Comparison of ENCODE assay signal across 22 cellular contexts in the genomic region with DNA sequence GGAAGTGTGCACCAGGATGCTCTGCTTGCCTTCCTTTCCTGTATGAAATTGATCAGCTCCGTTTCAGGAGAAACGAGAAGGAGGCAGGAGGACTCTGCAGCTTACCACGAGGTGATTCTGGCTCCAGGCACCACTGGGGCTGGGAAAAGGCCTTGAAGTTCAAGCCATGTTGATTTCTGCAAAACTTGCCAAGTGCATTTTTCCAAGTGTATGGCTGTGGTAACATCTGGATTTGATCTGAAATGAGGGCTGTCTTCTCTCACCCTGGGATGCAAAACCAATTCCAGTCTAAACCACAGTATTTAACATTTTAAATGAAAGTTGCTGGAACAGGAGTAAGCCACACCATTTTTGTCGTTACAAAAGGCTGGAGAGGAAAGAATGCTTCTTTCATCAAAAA.
DNase-seq lines count a peak whose midpoint lies in the region; ATAC-seq and TF ChIP-seq lines count a peak whose summit lies in the region.
"Had no signal": no experiment of that assay in that cellular context is flagged by ENCODE, and none has a peak within 500 bp of the region (broad histone marks: within the 10 kb centered on the region; RNA-seq: fewer than 3 reads in every experiment).

No MANE protein-coding gene starts in this region.

- DNase-seq in AG09319 (ENCODE audit: extremely low read depth, low read depth) (peak; percentile 27), GM04503 (ENCODE audit: low read depth) (peak; percentile 20), epidermal melanocyte (ENCODE audit: insufficient read length, low spot score) (peak; percentile 29), stromal cell of bone marrow (ENCODE audit: low read depth) (peak; percentile 9), NCI-H748 (lab: John Stamatoyannopoulos, UW; ENCODE audit: unreplicated experiment) (no peak)
- no peak for DNase-seq in stimulated activated CD4-positive, alpha-beta T cell treated with anti-CD3 and anti-CD28 coated beads, Interleukin-12 subunit alpha, Interleukin-12 subunit beta, amount 100 ng/mL, for 4 hours
- DNase-seq: 8988T; ACHN; CD8-positive, alpha-beta memory T cell; DMS 273 treated with DMSO at 0.1 percent for 48 hours; DMS79; GF-D8; H9; HFFc6; IMR-90; KG1; MM.1S; NCI-H2029; NCI-H526 treated with DMSO at 0.1 percent for 48 hours; SHP77 had no signal

- ATAC-seq in GM21447 (IDR thresholded peaks at IDR 0.05; ENCODE audit: unreplicated experiment): no peak
- ATAC-seq: GM23338 had no signal

- no peak for TF ChIP-seq CTCF in AG09319 (IDR thresholded peaks at IDR 0.05; ENCODE audit: low read depth, low read length)

Comparison
In these comparisons a context has a peak if more than half of its experiments do, and no peak if none do; other contexts are left out.
1. DNase-seq: peak in AG09319 (single experiment), GM04503 (single experiment), epidermal melanocyte (single experiment) and stromal cell of bone marrow (single experiment); none in stimulated activated CD4-positive, alpha-beta T cell treated with anti-CD3 and anti-CD28 coated beads, Interleukin-12 subunit alpha, Interleukin-12 subunit beta, amount 100 ng/mL, for 4 hours (single experiment) and NCI-H748 (single experiment).